1 cellular context compared by ENCODE assay signal in the genomic region with DNA sequence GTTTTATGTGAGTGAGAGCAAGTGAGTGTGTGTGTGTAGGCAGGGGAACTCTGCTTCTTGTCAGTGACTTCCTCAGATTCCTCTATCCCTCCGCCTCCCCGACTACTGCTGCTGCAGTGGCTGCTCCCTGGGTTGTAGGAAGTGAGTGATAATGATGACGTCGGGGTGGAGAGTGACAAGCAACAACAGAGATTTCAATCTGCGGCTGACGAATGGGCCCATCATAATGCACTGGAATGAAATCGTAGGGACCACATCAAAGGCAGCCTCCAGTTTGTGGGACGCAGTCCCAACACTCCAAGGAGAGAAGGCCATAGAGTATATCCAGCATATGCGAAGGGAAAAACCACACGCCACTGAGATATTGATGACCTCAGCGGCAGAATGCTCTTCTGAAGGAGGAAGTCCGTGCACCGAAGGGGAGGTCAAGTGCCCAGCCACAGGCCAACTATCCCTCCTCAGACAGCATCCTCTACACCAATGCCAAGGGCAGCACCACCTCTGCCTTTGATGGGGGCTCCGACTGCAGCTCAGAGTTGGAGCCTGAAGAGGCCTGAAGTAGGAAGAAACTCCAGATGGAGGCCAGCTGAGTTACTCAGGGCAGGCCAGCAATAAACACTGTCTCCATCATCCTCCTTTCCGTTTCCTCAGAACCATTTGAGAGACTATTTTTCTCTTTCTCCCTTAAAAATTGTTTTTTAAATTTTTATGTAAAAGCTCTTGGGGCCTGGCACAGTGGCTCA.
TF ChIP-seq lines count a peak whose summit lies in the region.

No MANE protein-coding gene starts in this region.

TF ChIP-seq in K562, 482 proteins besides CTCF, POLR2A, EP300 and RAD21 (continued from another document and continues in another):
- TF ChIP-seq, protein P1, sequence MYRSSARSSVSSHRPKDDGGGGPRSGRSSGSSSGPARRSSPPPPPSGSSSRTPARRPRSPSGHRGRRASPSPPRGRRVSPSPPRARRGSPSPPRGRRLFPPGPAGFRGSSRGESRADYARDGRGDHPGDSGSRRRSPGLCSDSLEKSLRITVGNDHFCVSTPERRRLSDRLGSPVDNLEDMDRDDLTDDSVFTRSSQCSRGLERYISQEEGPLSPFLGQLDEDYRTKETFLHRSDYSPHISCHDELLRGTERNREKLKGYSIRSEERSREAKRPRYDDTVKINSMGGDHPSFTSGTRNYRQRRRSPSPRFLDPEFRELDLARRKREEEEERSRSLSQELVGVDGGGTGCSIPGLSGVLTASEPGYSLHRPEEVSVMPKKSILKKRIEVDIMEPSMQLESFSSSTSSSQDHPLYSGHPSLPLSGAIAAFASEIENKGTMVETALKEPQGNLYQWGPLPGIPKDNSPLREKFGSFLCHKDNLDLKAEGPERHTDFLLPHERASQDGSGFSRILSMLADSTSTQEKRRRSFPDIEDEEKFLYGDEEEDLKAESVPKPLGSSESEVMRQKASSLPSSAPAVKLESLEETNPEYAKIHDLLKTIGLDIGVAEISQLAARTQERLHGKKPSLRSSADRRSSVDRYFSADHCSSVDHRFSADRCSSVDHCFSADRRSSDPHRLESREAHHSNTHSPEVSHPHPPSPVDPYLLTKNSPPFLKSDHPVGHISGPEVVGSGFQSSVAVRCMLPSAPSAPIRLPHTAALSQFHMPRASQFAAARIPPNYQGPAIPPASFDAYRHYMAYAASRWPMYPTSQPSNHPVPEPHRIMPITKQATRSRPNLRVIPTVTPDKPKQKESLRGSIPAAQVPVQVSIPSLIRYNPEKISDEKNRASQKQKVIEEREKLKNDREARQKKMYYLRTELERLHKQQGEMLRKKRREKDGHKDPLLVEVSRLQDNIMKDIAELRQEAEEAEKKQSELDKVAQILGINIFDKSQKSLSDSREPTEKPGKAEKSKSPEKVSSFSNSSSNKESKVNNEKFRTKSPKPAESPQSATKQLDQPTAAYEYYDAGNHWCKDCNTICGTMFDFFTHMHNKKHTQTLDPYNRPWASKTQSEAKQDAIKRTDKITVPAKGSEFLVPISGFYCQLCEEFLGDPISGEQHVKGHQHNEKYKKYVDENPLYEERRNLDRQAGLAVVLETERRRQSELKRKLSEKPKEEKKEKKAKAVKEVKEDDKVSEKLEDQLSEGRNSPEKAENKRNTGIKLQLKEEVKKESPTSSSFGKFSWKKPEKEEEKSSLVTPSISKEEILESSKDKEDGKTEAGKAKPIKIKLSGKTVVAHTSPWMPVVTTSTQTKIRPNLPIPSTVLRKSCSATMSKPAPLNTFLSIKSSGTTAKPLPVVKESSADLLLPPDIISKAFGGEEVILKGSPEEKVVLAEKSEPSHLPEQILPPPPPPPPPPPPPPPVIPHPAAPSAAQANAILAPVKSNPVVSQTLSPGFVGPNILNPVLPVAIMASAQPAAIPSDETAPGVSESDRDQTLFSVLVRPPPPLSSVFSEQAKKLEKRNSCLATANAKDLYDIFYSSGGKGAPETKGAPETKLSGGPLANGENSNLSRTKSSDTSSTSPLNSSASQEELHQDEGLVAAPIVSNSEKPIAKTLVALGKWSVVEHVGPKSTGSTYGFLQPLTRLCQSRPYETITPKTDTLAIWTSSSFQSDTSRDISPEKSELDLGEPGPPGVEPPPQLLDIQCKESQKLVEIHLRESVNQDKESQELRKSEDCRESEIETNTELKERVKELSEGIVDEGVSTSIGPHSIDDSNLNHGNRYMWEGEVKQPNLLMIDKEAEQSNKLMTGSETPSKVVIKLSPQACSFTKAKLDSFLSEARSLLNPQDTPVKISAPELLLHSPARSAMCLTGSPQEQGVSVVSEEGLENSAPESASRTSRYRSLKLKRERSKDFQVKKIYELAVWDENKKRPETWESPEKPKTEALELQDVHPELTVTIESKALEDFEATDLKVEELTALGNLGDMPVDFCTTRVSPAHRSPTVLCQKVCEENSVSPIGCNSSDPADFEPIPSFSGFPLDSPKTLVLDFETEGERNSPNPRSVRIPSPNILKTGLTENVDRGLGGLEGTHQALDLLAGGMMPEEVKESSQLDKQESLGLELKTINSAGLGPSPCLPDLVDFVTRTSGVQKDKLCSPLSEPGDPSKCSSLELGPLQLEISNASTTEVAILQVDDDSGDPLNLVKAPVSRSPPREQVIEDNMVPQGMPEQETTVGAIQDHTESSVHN (IDR thresholded peaks at IDR 0.05; ENCODE audit: borderline replicate concordance in 1 of 2, low read depth in 1 of 2), result peak in 1 of 2 experiments; percentile 89; a peak in 2 of 4 replicates
- TF ChIP-seq ARID2 (IDR thresholded peaks at IDR 0.05) (no peak), FOXJ3 (CRISPR knock-in tag; IDR thresholded peaks at IDR 0.05) (no peak), OTX1 (CRISPR knock-in tag; IDR thresholded peaks at IDR 0.05) (peak; percentile 56; the same call in 1 of the 2 replicates), TAF9B (IDR thresholded peaks at IDR 0.05; ENCODE audit: partially characterized antibody) (no peak), SRSF1 (IDR thresholded peaks at IDR 0.05; ENCODE audit: low read depth, low read length) (no peak), HOXB6 (CRISPR knock-in tag; IDR thresholded peaks at IDR 0.05; ENCODE audit: borderline replicate concordance) (no peak), LCOR (CRISPR knock-in tag; IDR thresholded peaks at IDR 0.05) (no peak), SMAD2 (IDR thresholded peaks at IDR 0.05; ENCODE audit: low read depth, low read length) (no peak), PHF8 (IDR thresholded peaks at IDR 0.05; ENCODE audit: borderline replicate concordance, low read length) (no peak; the same call in 1 of the 2 replicates), TEAD1 (CRISPR knock-in tag; IDR thresholded peaks at IDR 0.05) (peak in 1 of 2 experiments; percentile 94; a peak in 3 of 4 replicates), NR4A1 (CRISPR knock-in tag; IDR thresholded peaks at IDR 0.05) (no peak), NR4A1 (tag; IDR thresholded peaks at IDR 0.05) (no peak), NFE2 (IDR thresholded peaks at IDR 0.05; ENCODE audit: low read depth) (peak; percentile 68; the same call in 1 of the 2 replicates), ZNF263 (CRISPR knock-in tag; IDR thresholded peaks at IDR 0.05; ENCODE audit: borderline replicate concordance) (no peak), SIRT6 (IDR thresholded peaks at IDR 0.05; ENCODE audit: low read depth, low read length) (no peak), BRD9 (IDR thresholded peaks at IDR 0.05; ENCODE audit: low read depth, partially characterized antibody) (no peak), TBL1XR1 (IDR thresholded peaks at IDR 0.05; ENCODE audit: low read length in 2 of 2) (peak in 1 of 2 experiments; percentile 51; a peak in 1 of 4 replicates), PCBP2 (IDR thresholded peaks at IDR 0.05; ENCODE audit: low read depth, low read length, poor library complexity, severe bottlenecking) (no peak), ZNF253 (CRISPR knock-in tag; conservative IDR thresholded peaks at IDR 0.05) (no peak), MAFK (IDR thresholded peaks at IDR 0.05; ENCODE audit: low read length) (peak; percentile 31), BRCA1 (IDR thresholded peaks at IDR 0.05) (no peak), BRCA1 (CRISPR knock-in tag; IDR thresholded peaks at IDR 0.05) (0 out of 2 replicates have a peak, but pooled peaks have one; percentile 76), TCF7 (IDR thresholded peaks at IDR 0.05; ENCODE audit: borderline replicate concordance) (peak; percentile 100), NFIC (IDR thresholded peaks at IDR 0.05) (no peak), SOX6 (IDR thresholded peaks at IDR 0.05) (peak; percentile 92; the same call in 1 of the 2 replicates), HDAC8 (tag; IDR thresholded peaks at IDR 0.05) (0 out of 2 replicates have a peak, but pooled peaks have one; percentile 60), NCOA1 (IDR thresholded peaks at IDR 0.05; ENCODE audit: low read depth) (peak; percentile 90), RBBP5 (IDR thresholded peaks at IDR 0.05; ENCODE audit: borderline replicate concordance, insufficient read depth, low read length, poor library complexity, severe bottlenecking) (peak; percentile 32)
- TF ChIP-seq, protein P2, sequence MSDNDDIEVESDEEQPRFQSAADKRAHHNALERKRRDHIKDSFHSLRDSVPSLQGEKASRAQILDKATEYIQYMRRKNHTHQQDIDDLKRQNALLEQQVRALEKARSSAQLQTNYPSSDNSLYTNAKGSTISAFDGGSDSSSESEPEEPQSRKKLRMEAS (CRISPR knock-in tag; IDR thresholded peaks at IDR 0.05), result peak; percentile 50; the same call in 1 of the 2 replicates
- TF ChIP-seq, protein P3, sequence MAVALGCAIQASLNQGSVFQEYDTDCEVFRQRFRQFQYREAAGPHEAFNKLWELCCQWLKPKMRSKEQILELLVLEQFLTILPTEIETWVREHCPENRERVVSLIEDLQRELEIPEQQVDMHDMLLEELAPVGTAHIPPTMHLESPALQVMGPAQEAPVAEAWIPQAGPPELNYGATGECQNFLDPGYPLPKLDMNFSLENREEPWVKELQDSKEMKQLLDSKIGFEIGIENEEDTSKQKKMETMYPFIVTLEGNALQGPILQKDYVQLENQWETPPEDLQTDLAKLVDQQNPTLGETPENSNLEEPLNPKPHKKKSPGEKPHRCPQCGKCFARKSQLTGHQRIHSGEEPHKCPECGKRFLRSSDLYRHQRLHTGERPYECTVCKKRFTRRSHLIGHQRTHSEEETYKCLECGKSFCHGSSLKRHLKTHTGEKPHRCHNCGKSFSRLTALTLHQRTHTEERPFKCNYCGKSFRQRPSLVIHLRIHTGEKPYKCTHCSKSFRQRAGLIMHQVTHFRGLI (CRISPR knock-in tag; IDR thresholded peaks at IDR 0.05), result no peak
- TF ChIP-seq, protein P4, sequence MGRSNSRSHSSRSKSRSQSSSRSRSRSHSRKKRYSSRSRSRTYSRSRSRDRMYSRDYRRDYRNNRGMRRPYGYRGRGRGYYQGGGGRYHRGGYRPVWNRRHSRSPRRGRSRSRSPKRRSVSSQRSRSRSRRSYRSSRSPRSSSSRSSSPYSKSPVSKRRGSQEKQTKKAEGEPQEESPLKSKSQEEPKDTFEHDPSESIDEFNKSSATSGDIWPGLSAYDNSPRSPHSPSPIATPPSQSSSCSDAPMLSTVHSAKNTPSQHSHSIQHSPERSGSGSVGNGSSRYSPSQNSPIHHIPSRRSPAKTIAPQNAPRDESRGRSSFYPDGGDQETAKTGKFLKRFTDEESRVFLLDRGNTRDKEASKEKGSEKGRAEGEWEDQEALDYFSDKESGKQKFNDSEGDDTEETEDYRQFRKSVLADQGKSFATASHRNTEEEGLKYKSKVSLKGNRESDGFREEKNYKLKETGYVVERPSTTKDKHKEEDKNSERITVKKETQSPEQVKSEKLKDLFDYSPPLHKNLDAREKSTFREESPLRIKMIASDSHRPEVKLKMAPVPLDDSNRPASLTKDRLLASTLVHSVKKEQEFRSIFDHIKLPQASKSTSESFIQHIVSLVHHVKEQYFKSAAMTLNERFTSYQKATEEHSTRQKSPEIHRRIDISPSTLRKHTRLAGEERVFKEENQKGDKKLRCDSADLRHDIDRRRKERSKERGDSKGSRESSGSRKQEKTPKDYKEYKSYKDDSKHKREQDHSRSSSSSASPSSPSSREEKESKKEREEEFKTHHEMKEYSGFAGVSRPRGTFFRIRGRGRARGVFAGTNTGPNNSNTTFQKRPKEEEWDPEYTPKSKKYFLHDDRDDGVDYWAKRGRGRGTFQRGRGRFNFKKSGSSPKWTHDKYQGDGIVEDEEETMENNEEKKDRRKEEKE (IDR thresholded peaks at IDR 0.05; ENCODE audit: borderline replicate concordance in 1 of 2, control insufficient read depth in 1 of 2, low read depth in 2 of 2, low read length in 1 of 2), result no peak
- TF ChIP-seq, protein P5, sequence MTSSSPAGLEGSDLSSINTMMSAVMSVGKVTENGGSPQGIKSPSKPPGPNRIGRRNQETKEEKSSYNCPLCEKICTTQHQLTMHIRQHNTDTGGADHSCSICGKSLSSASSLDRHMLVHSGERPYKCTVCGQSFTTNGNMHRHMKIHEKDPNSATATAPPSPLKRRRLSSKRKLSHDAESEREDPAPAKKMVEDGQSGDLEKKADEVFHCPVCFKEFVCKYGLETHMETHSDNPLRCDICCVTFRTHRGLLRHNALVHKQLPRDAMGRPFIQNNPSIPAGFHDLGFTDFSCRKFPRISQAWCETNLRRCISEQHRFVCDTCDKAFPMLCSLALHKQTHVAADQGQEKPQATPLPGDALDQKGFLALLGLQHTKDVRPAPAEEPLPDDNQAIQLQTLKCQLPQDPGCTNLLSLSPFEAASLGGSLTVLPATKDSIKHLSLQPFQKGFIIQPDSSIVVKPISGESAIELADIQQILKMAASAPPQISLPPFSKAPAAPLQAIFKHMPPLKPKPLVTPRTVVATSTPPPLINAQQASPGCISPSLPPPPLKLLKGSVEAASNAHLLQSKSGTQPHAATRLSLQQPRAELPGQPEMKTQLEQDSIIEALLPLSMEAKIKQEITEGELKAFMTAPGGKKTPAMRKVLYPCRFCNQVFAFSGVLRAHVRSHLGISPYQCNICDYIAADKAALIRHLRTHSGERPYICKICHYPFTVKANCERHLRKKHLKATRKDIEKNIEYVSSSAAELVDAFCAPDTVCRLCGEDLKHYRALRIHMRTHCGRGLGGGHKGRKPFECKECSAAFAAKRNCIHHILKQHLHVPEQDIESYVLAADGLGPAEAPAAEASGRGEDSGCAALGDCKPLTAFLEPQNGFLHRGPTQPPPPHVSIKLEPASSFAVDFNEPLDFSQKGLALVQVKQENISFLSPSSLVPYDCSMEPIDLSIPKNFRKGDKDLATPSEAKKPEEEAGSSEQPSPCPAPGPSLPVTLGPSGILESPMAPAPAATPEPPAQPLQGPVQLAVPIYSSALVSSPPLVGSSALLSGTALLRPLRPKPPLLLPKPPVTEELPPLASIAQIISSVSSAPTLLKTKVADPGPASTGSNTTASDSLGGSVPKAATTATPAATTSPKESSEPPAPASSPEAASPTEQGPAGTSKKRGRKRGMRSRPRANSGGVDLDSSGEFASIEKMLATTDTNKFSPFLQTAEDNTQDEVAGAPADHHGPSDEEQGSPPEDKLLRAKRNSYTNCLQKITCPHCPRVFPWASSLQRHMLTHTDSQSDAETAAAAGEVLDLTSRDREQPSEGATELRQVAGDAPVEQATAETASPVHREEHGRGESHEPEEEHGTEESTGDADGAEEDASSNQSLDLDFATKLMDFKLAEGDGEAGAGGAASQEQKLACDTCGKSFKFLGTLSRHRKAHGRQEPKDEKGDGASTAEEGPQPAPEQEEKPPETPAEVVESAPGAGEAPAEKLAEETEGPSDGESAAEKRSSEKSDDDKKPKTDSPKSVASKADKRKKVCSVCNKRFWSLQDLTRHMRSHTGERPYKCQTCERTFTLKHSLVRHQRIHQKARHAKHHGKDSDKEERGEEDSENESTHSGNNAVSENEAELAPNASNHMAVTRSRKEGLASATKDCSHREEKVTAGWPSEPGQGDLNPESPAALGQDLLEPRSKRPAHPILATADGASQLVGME (CRISPR knock-in tag; IDR thresholded peaks at IDR 0.05), result peak; percentile 85; the same call in 1 of the 2 replicates
- TF ChIP-seq, protein P6, sequence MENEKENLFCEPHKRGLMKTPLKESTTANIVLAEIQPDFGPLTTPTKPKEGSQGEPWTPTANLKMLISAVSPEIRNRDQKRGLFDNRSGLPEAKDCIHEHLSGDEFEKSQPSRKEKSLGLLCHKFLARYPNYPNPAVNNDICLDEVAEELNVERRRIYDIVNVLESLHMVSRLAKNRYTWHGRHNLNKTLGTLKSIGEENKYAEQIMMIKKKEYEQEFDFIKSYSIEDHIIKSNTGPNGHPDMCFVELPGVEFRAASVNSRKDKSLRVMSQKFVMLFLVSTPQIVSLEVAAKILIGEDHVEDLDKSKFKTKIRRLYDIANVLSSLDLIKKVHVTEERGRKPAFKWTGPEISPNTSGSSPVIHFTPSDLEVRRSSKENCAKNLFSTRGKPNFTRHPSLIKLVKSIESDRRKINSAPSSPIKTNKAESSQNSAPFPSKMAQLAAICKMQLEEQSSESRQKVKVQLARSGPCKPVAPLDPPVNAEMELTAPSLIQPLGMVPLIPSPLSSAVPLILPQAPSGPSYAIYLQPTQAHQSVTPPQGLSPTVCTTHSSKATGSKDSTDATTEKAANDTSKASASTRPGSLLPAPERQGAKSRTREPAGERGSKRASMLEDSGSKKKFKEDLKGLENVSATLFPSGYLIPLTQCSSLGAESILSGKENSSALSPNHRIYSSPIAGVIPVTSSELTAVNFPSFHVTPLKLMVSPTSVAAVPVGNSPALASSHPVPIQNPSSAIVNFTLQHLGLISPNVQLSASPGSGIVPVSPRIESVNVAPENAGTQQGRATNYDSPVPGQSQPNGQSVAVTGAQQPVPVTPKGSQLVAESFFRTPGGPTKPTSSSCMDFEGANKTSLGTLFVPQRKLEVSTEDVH (IDR thresholded peaks at IDR 0.05; ENCODE audit: low read depth, partially characterized antibody), result peak; percentile 47
